ENCODE assay signal across 15 cellular contexts in genomic region chr6:70380259-70380658, GRCh38. TPM values are rescaled to one million over a fixed set of nuclear protein-coding genes. Genes with fewer than 3 reads are reported as not detected.
DNase-seq lines count a peak whose midpoint lies in the region; ATAC-seq lines count a peak whose summit lies in the region.
"Had no signal": no experiment of that assay in that cellular context is flagged by ENCODE, and none has a peak within 500 bp of the region (broad histone marks: within the 10 kb centered on the region; RNA-seq: fewer than 3 reads in every experiment).

No MANE protein-coding gene starts in this region.

- no peak overlapping the region for H3K9ac ChIP-seq in BLaER1

- DNase-seq in MG63 (no peak), NCI-H2227 treated with DMSO at 0.1 percent for 48 hours (lab: John Stamatoyannopoulos, UW) (no peak), middle frontal gyrus (ENCODE audit: extremely low spot score, low spot score) (no peak)
- DNase-seq in naive thymus-derived CD8-positive, alpha-beta T cell, result no peak
- DNase-seq: 8988T; activated CD8-positive, alpha-beta T cell treated with anti-CD3 and anti-CD28 coated beads, Interleukin-2, amount 10 ng/mL, durations not matched to agents 7 days and 5 days; islet precursor cell; naive B cell; T-cell had no signal

- H3K9me3 Mint-ChIP-seq in naive thymus-derived CD8-positive, alpha-beta T cell, result no peaks in the 10 kb centered on the region
- H3K9me3 Mint-ChIP-seq: T-cell had no signal

- peaks cover 6 to 19% (median 15%) of the 10 kb centered on the region in 5 donors for H3K27me3 Mint-ChIP-seq in naive thymus-derived CD8-positive, alpha-beta T cell

- ATAC-seq in GM19324 (IDR thresholded peaks at IDR 0.05; ENCODE audit: low FRiP score, unreplicated experiment), result peak; percentile 76
- ATAC-seq in HG02610 (IDR thresholded peaks at IDR 0.05; ENCODE audit: unreplicated experiment), result peak; percentile 98
- peak; percentile 89 for ATAC-seq in HG03354 (IDR thresholded peaks at IDR 0.05; ENCODE audit: poor library complexity, severe bottlenecking, unreplicated experiment)
- ATAC-seq in naive thymus-derived CD8-positive, alpha-beta T cell, result no peak
- ATAC-seq: activated CD8-positive, alpha-beta T cell treated with anti-CD3 and anti-CD28 coated beads, Interleukin-2, amount 10 ng/mL, durations not matched to agents 7 days and 5 days; T-cell had no signal

- H3K4me1 ChIP-seq in BLaER1, result peaks cover 10% of the 10 kb centered on the region; the same call in 1 of the 2 replicates

- POLR2A ChIA-PET in naive thymus-derived CD8-positive, alpha-beta T cell (lab: Charles Lee), result no interaction called here

- H3K36me3 Mint-ChIP-seq in naive thymus-derived CD8-positive, alpha-beta T cell, result peaks cover 0 to 8% (median 0%) of the 10 kb centered on the region in 3 donors
- H3K36me3 Mint-ChIP-seq: activated naive CD8-positive, alpha-beta T cell; naive B cell; T-cell had no signal

- no peaks in the 10 kb centered on the region for H3K4me1 Mint-ChIP-seq in naive thymus-derived CD8-positive, alpha-beta T cell
- H3K4me1 Mint-ChIP-seq: naive B cell, T-cell had no signal

- no peaks in the 10 kb centered on the region for H3K36me3 ChIP-seq in BLaER1
- no peaks in the 10 kb centered on the region for H3K36me3 ChIP-seq in MG63

- H4K20me1 ChIP-seq in BLaER1, result no peaks in the 10 kb centered on the region

- H3K27ac ChIP-seq in BLaER1, result no peak overlapping the region
- H3K27ac ChIP-seq: skin epidermis had no signal

- peak overlapping the region; percentile 23 for H3K4me2 ChIP-seq in BLaER1

- H3K9me3 ChIP-seq in BLaER1 (no peaks in the 10 kb centered on the region), MG63 (no peaks in the 10 kb centered on the region)

- no peak overlapping the region for H3K4me3 ChIP-seq in BLaER1
- no peak overlapping the region for H3K4me3 ChIP-seq in MG63
- H3K4me3 ChIP-seq: skin epidermis had no signal

- H3K4me3 Mint-ChIP-seq in naive thymus-derived CD8-positive, alpha-beta T cell, result no peak overlapping the region
- H3K4me3 Mint-ChIP-seq: activated CD8-positive, alpha-beta T cell treated with anti-CD3 and anti-CD28 coated beads, Interleukin-2, amount 10 ng/mL, durations not matched to agents 7 days and 5 days; activated naive CD8-positive, alpha-beta T cell; naive B cell; T-cell had no signal

- H3K27me3 ChIP-seq in BLaER1, result no peaks in the 10 kb centered on the region
- H3K27me3 ChIP-seq in MG63, result no peaks in the 10 kb centered on the region

- H3K27ac Mint-ChIP-seq in naive thymus-derived CD8-positive, alpha-beta T cell, result no peak overlapping the region
- H3K27ac Mint-ChIP-seq: activated CD8-positive, alpha-beta T cell treated with anti-CD3 and anti-CD28 coated beads, Interleukin-2, amount 10 ng/mL, durations not matched to agents 7 days and 5 days; activated naive CD8-positive, alpha-beta T cell; T-cell had no signal

RNA-seq across cellular contexts. Expression of gene FAM135A, which starts 33.0 kb away (rescaled TPM):
- 5.6 and 6.7 TPM in 2 replicates for total RNA-seq in MG63 (2014; rRNA removed; shearing (Covaris generic); ENCODE audit: low replicate concordance)
- 10 to 100 TPM; 10.9 to 11.5 TPM for total RNA-seq in naive thymus-derived CD8-positive, alpha-beta T cell
- polyA plus RNA-seq in naive thymus-derived CD8-positive, alpha-beta T cell, result 1 to 10 TPM; 2.9 to 3.9 (median 3.3) TPM

Comparison
In these comparisons a context has a peak if more than half of its experiments do, and no peak if none do; other contexts are left out.
1. ATAC-seq: peak in GM19324 (single experiment), HG02610 (single experiment) and HG03354 (single experiment); none in naive thymus-derived CD8-positive, alpha-beta T cell (0 of 2).